8 cellular contexts compared by ENCODE assay signal in the genomic region with DNA sequence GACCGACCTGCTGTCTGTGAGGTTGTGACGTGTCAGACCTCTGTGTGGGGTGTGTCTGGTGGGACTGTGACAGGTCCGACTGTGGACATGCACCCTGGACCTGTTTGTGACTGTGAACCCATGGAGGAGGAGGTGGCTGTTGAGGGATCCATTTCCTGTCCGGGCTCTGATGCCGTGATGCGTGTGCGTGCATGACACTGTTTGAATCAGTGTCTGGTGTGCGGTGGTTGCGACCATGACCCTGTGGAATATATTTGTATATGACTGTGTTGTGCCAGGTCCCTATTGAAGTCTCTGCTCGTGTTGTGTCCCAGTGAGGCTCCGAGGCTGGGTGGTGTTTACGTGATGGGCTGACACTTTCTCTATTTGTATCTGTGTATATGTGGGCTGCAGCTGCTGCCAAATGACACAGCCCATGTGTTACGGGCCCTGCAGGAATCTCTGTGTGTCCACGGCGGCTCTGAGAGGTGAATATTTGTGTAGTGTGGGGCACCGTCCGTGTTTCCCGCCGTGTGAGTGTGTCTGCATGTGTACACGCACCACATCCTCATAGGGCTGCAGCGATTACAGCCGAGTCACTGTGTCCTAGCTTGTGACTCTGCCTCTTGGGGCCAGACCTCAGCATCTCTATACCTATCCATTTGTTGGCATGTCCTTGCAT. TPM values are rescaled to one million over a fixed set of nuclear protein-coding genes. Genes with fewer than 3 reads are reported as not detected.
DNase-seq lines count a peak whose midpoint lies in the region; ATAC-seq and TF ChIP-seq lines count a peak whose summit lies in the region.

No MANE protein-coding gene starts in this region.

- H3K9me3 ChIP-seq in liver (ENCODE audit: control insufficient read depth in 4 of 4, low read length in 3 of 4) (no peaks in the 10 kb centered on the region), thymus (ENCODE audit: control insufficient read depth) (no peaks in the 10 kb centered on the region)

- peak; percentile 67 to 78 for DNase-seq in activated T-cell treated with anti-CD3 and anti-CD28 coated beads, Interleukin-2, amount 50 U/mL, for 72 hours
- no peak for DNase-seq in hippocampal formation (lab: John Stamatoyannopoulos, UW)
- DNase-seq in NCI-H748 treated with DMSO at 0.1 percent for 48 hours (lab: John Stamatoyannopoulos, UW), result no peak

- no peak for TF ChIP-seq RAD21 in liver (IDR thresholded peaks at IDR 0.05)

- peak; percentile 8 for ATAC-seq in GM18498 (IDR thresholded peaks at IDR 0.05; ENCODE audit: unreplicated experiment)
- ATAC-seq in HG02943 (IDR thresholded peaks at IDR 0.05; ENCODE audit: low read depth, unreplicated experiment), result peak; percentile 15
- peak; percentile 65 to 73 for ATAC-seq in activated T-cell treated with anti-CD3 and anti-CD28 coated beads, Interleukin-2, amount 50 U/mL, for 72 hours (replicated peaks in 1 of 2)
- no peak for ATAC-seq in HG03045 (IDR thresholded peaks at IDR 0.05; ENCODE audit: unreplicated experiment)

- H3K27ac ChIP-seq in liver (ENCODE audit: low read depth in 1 of 2, low read length in 2 of 2) (peak overlapping the region; percentile 38 to 80), thymus (ENCODE audit: low read depth) (peak overlapping the region; percentile 3)

- H3K27me3 Mint-ChIP-seq in activated T-cell treated with anti-CD3 and anti-CD28 coated beads, Interleukin-2, amount 50 U/mL, for 72 hours (ENCODE audit: low read depth), result no peaks in the 10 kb centered on the region

- H3K4me3 ChIP-seq in liver (ENCODE audit: low read depth in 1 of 3, low read length in 3 of 3) (no peak overlapping the region), thymus (ENCODE audit: low read length) (no peak overlapping the region)

- H3K36me3 Mint-ChIP-seq in activated T-cell treated with anti-CD3 and anti-CD28 coated beads, Interleukin-2, amount 50 U/mL, for 72 hours (ENCODE audit: insufficient read depth in 2 of 2), result peaks cover 15 to 23% of the 10 kb centered on the region in 2 donors

- H3K4me1 Mint-ChIP-seq in activated T-cell treated with anti-CD3 and anti-CD28 coated beads, Interleukin-2, amount 50 U/mL, for 72 hours (ENCODE audit: low read depth), result peaks cover 71% of the 10 kb centered on the region

- 50% methylated on average over 22 of the region's 22 CpGs for WGBS in liver
- 60% methylated on average over 22 of the region's 22 CpGs for WGBS in thymus

- no peaks in the 10 kb centered on the region for H3K27me3 ChIP-seq in liver (ENCODE audit: control insufficient read depth in 4 of 4, insufficient read depth in 4 of 4, low read length in 3 of 4)
- H3K27me3 ChIP-seq in thymus (ENCODE audit: control insufficient read depth, insufficient read depth), result no peaks in the 10 kb centered on the region

- H3K36me3 ChIP-seq in liver (ENCODE audit: control insufficient read depth in 4 of 4, insufficient read depth in 3 of 4, low read depth in 1 of 4, low read length in 3 of 4) (peaks cover 0 to 4% (median 0%) of the 10 kb centered on the region in 4 donors), thymus (ENCODE audit: control insufficient read depth, insufficient read depth) (peaks cover 55% of the 10 kb centered on the region)

- H3K4me1 ChIP-seq in liver (ENCODE audit: control insufficient read depth in 4 of 4, insufficient read depth in 4 of 4, low read length in 3 of 4), result peaks cover 10 to 43% (median 19%) of the 10 kb centered on the region in 4 donors
- H3K4me1 ChIP-seq in thymus (ENCODE audit: control insufficient read depth, insufficient read depth, low read length), result peaks cover 16% of the 10 kb centered on the region

- H3K27ac Mint-ChIP-seq in activated T-cell treated with anti-CD3 and anti-CD28 coated beads, Interleukin-2, amount 50 U/mL, for 72 hours, result peak overlapping the region; percentile 56

- H3K4me3 Mint-ChIP-seq in activated T-cell treated with anti-CD3 and anti-CD28 coated beads, Interleukin-2, amount 50 U/mL, for 72 hours, result peak overlapping the region; percentile 81

- H3K9me3 Mint-ChIP-seq in activated T-cell treated with anti-CD3 and anti-CD28 coated beads, Interleukin-2, amount 50 U/mL, for 72 hours, result no peaks in the 10 kb centered on the region

- TF ChIP-seq CTCF in liver (IDR thresholded peaks at IDR 0.05; ENCODE audit: low read depth, low read length, missing input control), result no peak

- H3K9ac ChIP-seq in liver (ENCODE audit: low read depth in 1 of 2, low read length in 2 of 2), result peak overlapping the region in 1 of 2 donors; percentile 24

TF ChIP-seq in liver, 16 proteins besides CTCF, POLR2A, EP300 and RAD21:
- TF ChIP-seq, protein P1, sequence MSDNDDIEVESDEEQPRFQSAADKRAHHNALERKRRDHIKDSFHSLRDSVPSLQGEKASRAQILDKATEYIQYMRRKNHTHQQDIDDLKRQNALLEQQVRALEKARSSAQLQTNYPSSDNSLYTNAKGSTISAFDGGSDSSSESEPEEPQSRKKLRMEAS (IDR thresholded peaks at IDR 0.05), result no peak
- no peak for TF ChIP-seq HNF4A (conservative IDR thresholded peaks at IDR 0.05)
- TF ChIP-seq, protein P2, sequence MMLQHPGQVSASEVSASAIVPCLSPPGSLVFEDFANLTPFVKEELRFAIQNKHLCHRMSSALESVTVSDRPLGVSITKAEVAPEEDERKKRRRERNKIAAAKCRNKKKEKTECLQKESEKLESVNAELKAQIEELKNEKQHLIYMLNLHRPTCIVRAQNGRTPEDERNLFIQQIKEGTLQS (IDR thresholded peaks at IDR 0.05), result no peak
- no peak for TF ChIP-seq JUND (IDR thresholded peaks at IDR 0.05)
- TF ChIP-seq YY1 (IDR thresholded peaks at IDR 0.05), result no peak

RNA-seq across cellular contexts. Expression of a gene that starts 18.3 kb away (rescaled TPM):
- 10 to 100 TPM; 28.8 to 33.4 TPM for total RNA-seq in activated T-cell treated with anti-CD3 and anti-CD28 coated beads, Interleukin-2, amount 50 U/mL, for 72 hours
- 1 to 10 TPM; 3.8 to 5.6 TPM for total RNA-seq in liver
- 1 to 10 TPM; 5.0 to 5.7 TPM for polyA plus RNA-seq in liver
- polyA plus RNA-seq in thymus, result 15.4 TPM

RNA-seq across cellular contexts. Expression of a gene that starts 25.4 kb away (rescaled TPM):
- total RNA-seq in activated T-cell treated with anti-CD3 and anti-CD28 coated beads, Interleukin-2, amount 50 U/mL, for 72 hours, result 10 to 100 TPM; 93.5 to 94.2 TPM
- total RNA-seq in liver, result 10 to 100 TPM in 1 of 2 donors, 1 to 10 TPM in 1; 4.9 to 10.6 TPM
- polyA plus RNA-seq in liver (1 to 10 TPM in 1 of 2 donors, under 1 TPM in 1; 0.83 to 8.9 TPM), thymus (24.8 TPM)

RNA-seq across cellular contexts. Expression of a gene that starts 35.7 kb away (rescaled TPM):
- total RNA-seq in activated T-cell treated with anti-CD3 and anti-CD28 coated beads, Interleukin-2, amount 50 U/mL, for 72 hours, result 1 to 10 TPM; 6.4 to 7.7 TPM
- total RNA-seq in liver, result 1 to 10 TPM; 2.4 to 2.5 TPM
- polyA plus RNA-seq in liver (1 to 10 TPM; 3.5 to 3.7 TPM), thymus (9.0 TPM)

RNA-seq across cellular contexts. Expression of a gene that starts 48.0 kb away (rescaled TPM):
- total RNA-seq in activated T-cell treated with anti-CD3 and anti-CD28 coated beads, Interleukin-2, amount 50 U/mL, for 72 hours, result 10 to 100 TPM; 12.3 to 12.8 TPM
- 1 to 10 TPM; 2.8 to 3.1 TPM for total RNA-seq in liver
- polyA plus RNA-seq in liver (1 to 10 TPM; 1.6 to 4.0 TPM), thymus (30.8 TPM)

Comparison
In these comparisons a context has a peak if more than half of its experiments do, and no peak if none do; other contexts are left out.
1. DNase-seq: peak in activated T-cell treated with anti-CD3 and anti-CD28 coated beads, Interleukin-2, amount 50 U/mL, for 72 hours (2 of 2); none in hippocampal formation (0 of 2) and NCI-H748 treated with DMSO at 0.1 percent for 48 hours (single experiment).
2. RNA of a gene that starts 18.3 kb away (total RNA-seq): 28.8 to 33.4 TPM in activated T-cell treated with anti-CD3 and anti-CD28 coated beads, Interleukin-2, amount 50 U/mL, for 72 hours; 3.8 to 5.6 TPM in liver; every median in the first group is over 4 times any median in the second.
3. RNA of a gene that starts 25.4 kb away (total RNA-seq): 93.5 to 94.2 TPM in activated T-cell treated with anti-CD3 and anti-CD28 coated beads, Interleukin-2, amount 50 U/mL, for 72 hours; 4.9 to 10.6 TPM in liver; every median in the first group is over 4 times any median in the second.